ENCODE assay signal across 19 cellular contexts in genomic region chr1:84570436-84571149, GRCh38. TPM values are rescaled to one million over a fixed set of nuclear protein-coding genes. Genes with fewer than 3 reads are reported as not detected.
A peak's percentile ranks its signal among the peaks of the same experiment; 100 is the strongest.
DNase-seq lines count a peak whose midpoint lies in the region; ATAC-seq and TF ChIP-seq lines count a peak whose summit lies in the region.
"Had no signal": no experiment of that assay in that cellular context is flagged by ENCODE, and none has a peak within 500 bp of the region (broad histone marks: within the 10 kb centered on the region; RNA-seq: fewer than 3 reads in every experiment).

No MANE protein-coding gene starts in this region.

- TF ChIP-seq CTCF in fibroblast of pulmonary artery (IDR thresholded peaks at IDR 0.05; ENCODE audit: low read length, missing control alignments) (no peak), progenitor cell of endocrine pancreas (IDR thresholded peaks at IDR 0.05; ENCODE audit: unreplicated experiment) (no peak)

- no peak overlapping the region for H3K9ac ChIP-seq in GM23248
- H3K9ac ChIP-seq: BLaER1 had no signal

- in situ Hi-C loops in GM23248 (cut with MboI) = no loop called here

- no peaks in the 10 kb centered on the region for H3K9me3 ChIP-seq in CD4-positive, CD25-positive, alpha-beta regulatory T cell (ENCODE audit: control insufficient read depth in 2 of 2, low read length in 2 of 2)
- no peaks in the 10 kb centered on the region for H3K9me3 ChIP-seq in GM23248 (ENCODE audit: low read depth)
- H3K9me3 ChIP-seq: BLaER1, left ventricle myocardium inferior, right atrium auricular region had no signal

- WGBS in GM23248 (ENCODE audit: low coverage in 1 of 2, low lambda C conversion rate in 2 of 2, missing lambda C conversion rate in 2 of 2), 2 experiments = 95 to 96% methylated on average over 7 of the region's 7 CpGs

- no peaks in the 10 kb centered on the region for H3K9me3 Mint-ChIP-seq in CD4-positive, CD25-positive, alpha-beta regulatory T cell
- H3K9me3 Mint-ChIP-seq in activated T-helper 2 cell treated with anti-CD3 and anti-CD28 coated beads, Interferon-gamma antibody, Interleukin-2, Interleukin-4, amounts not matched to agents 10 μg/mL and 5 μg/mL and 100 μg/mL, durations not matched to agents 14 hours and 24 hours and 36 hours = peaks cover 9% of the 10 kb centered on the region
- H3K9me3 Mint-ChIP-seq in progenitor cell of endocrine pancreas (ENCODE audit: low read depth) = no peaks in the 10 kb centered on the region
- H3K9me3 Mint-ChIP-seq: stimulated activated effector memory CD8-positive, alpha-beta T cell treated with anti-CD3 and anti-CD28 coated beads, Interleukin-12 subunit alpha, Interleukin-12 subunit beta, amount 100 ng/mL, for 72 hours had no signal

- H3K4me3 Mint-ChIP-seq in CD4-positive, CD25-positive, alpha-beta regulatory T cell = peak overlapping the region; percentile 4 to 91 (median 8)
- H3K4me3 Mint-ChIP-seq in activated T-helper 2 cell treated with anti-CD3 and anti-CD28 coated beads, Interferon-gamma antibody, Interleukin-2, Interleukin-4, amounts not matched to agents 10 μg/mL and 5 μg/mL and 100 μg/mL, durations not matched to agents 14 hours and 24 hours and 36 hours (ENCODE audit: low read depth) = no peak overlapping the region
- H3K4me3 Mint-ChIP-seq in progenitor cell of endocrine pancreas (ENCODE audit: low read depth) = no peak overlapping the region

- H3K4me2 ChIP-seq in GM23248 (ENCODE audit: unreplicated experiment) = no peak overlapping the region
- H3K4me2 ChIP-seq: BLaER1, hepatocyte had no signal

- no peak overlapping the region for H3K4me3 ChIP-seq in CD4-positive, CD25-positive, alpha-beta regulatory T cell (ENCODE audit: low read depth, low read length)
- H3K4me3 ChIP-seq in GM23248 = no peak overlapping the region
- H3K4me3 ChIP-seq in fibroblast of pulmonary artery (replicated peaks; ENCODE audit: low read depth, low read length) = no peak overlapping the region
- H3K4me3 ChIP-seq: BLaER1, hepatocyte, left ventricle myocardium inferior, right atrium auricular region had no signal

- H3K79me2 ChIP-seq in GM23248 (ENCODE audit: insufficient read depth) = peaks cover 62% of the 10 kb centered on the region

- no peak overlapping the region for H3K27ac ChIP-seq in CD4-positive, CD25-positive, alpha-beta regulatory T cell (ENCODE audit: insufficient read depth, low read length, poor library complexity, severe bottlenecking)
- H3K27ac ChIP-seq in GM23248 = no peak overlapping the region
- H3K27ac ChIP-seq: BLaER1, epithelial cell of prostate, hepatocyte, left ventricle myocardium inferior, right atrium auricular region had no signal

- peak overlapping the region in 1 of 3 donors; percentile 33 for H3K27ac Mint-ChIP-seq in CD4-positive, CD25-positive, alpha-beta regulatory T cell
- H3K27ac Mint-ChIP-seq in activated T-helper 2 cell treated with anti-CD3 and anti-CD28 coated beads, Interferon-gamma antibody, Interleukin-2, Interleukin-4, amounts not matched to agents 10 μg/mL and 5 μg/mL and 100 μg/mL, durations not matched to agents 14 hours and 24 hours and 36 hours = peak overlapping the region; percentile 28
- H3K27ac Mint-ChIP-seq in progenitor cell of endocrine pancreas = no peak overlapping the region

- no peak for DNase-seq in CD4-positive, CD25-positive, alpha-beta regulatory T cell
- peak; percentile 54 for DNase-seq in GM23248
- no peak for DNase-seq in activated T-helper 2 cell treated with anti-CD3 and anti-CD28 coated beads, Interferon-gamma antibody, Interleukin-2, Interleukin-4, amounts not matched to agents 10 μg/mL and 5 μg/mL and 100 μg/mL, durations not matched to agents 14 hours and 24 hours and 36 hours (ENCODE audit: low spot score)
- peak; percentile 51 for DNase-seq in fibroblast of pulmonary artery (ENCODE audit: low read depth)
- DNase-seq in cortex of kidney (lab: John Stamatoyannopoulos, UW) = no peak
- no peak for DNase-seq in progenitor cell of endocrine pancreas (ENCODE audit: low spot score, unreplicated experiment)
- DNase-seq: DND-41; left ventricle myocardium inferior; NCI-H1092 treated with DMSO at 0.1 percent for 48 hours; NCI-H2171 treated with DMSO at 0.1 percent for 48 hours; OCI-M1; stimulated activated CD4-positive, alpha-beta T cell treated with anti-CD3 and anti-CD28 coated beads, Interleukin-4, amount 100 ng/mL, for 1 hour had no signal

- peaks cover 17% of the 10 kb centered on the region for H3K36me3 ChIP-seq in CD4-positive, CD25-positive, alpha-beta regulatory T cell (ENCODE audit: control insufficient read depth, insufficient read depth, low read length)
- H3K36me3 ChIP-seq in GM23248 (ENCODE audit: low read depth) = 0 out of 2 replicates have a peak, but pooled peaks cover 14% of the 10 kb centered on the region

- intact Hi-C loops in activated T-helper 2 cell treated with anti-CD3 and anti-CD28 coated beads, Interferon-gamma antibody, Interleukin-2, Interleukin-4, amounts not matched to agents 10 μg/mL and 5 μg/mL and 100 μg/mL, durations not matched to agents 14 hours and 24 hours and 36 hours (cut with micrococcal nuclease) = loop anchor here (5.0 to 10.0 kb wide), 4 partner anchors 387 to 707 kb away; partner anchors contain the start of genes BCL10, C1orf52 and MCOLN2

- H3K27me3 ChIP-seq in CD4-positive, CD25-positive, alpha-beta regulatory T cell (ENCODE audit: control insufficient read depth, insufficient read depth, low read length) = no peaks in the 10 kb centered on the region
- H3K27me3 ChIP-seq in GM23248 (replicated peaks; ENCODE audit: insufficient read depth) = no peaks in the 10 kb centered on the region
- H3K27me3 ChIP-seq: BLaER1, hepatocyte, right atrium auricular region had no signal

- ATAC-seq in CD4-positive, CD25-positive, alpha-beta regulatory T cell (ENCODE audit: low read depth in 2 of 2) = no peak
- no peak for ATAC-seq in GM21367 (IDR thresholded peaks at IDR 0.05; ENCODE audit: unreplicated experiment)
- ATAC-seq: activated CD4-positive, CD25-positive, alpha-beta regulatory T cell treated with anti-CD3 and anti-CD28 coated beads, Interleukin-2, amount 50 U/mL, for 24 hours; stimulated activated effector memory CD8-positive, alpha-beta T cell treated with anti-CD3 and anti-CD28 coated beads, Interleukin-12 subunit alpha, Interleukin-12 subunit beta, amount 100 ng/mL, for 72 hours had no signal

- no peak overlapping the region for H2AFZ ChIP-seq in GM23248
- H2AFZ ChIP-seq: hepatocyte had no signal

- no peaks in the 10 kb centered on the region for H4K20me1 ChIP-seq in GM23248 (ENCODE audit: insufficient read depth)
- H4K20me1 ChIP-seq: BLaER1 had no signal

- H3K27me3 Mint-ChIP-seq in CD4-positive, CD25-positive, alpha-beta regulatory T cell = no peaks in the 10 kb centered on the region
- no peaks in the 10 kb centered on the region for H3K27me3 Mint-ChIP-seq in activated T-helper 2 cell treated with anti-CD3 and anti-CD28 coated beads, Interferon-gamma antibody, Interleukin-2, Interleukin-4, amounts not matched to agents 10 μg/mL and 5 μg/mL and 100 μg/mL, durations not matched to agents 14 hours and 24 hours and 36 hours (ENCODE audit: low read depth)
- no peaks in the 10 kb centered on the region for H3K27me3 Mint-ChIP-seq in progenitor cell of endocrine pancreas

- H3K4me1 Mint-ChIP-seq in CD4-positive, CD25-positive, alpha-beta regulatory T cell = peaks cover 37 to 73% (median 51%) of the 10 kb centered on the region in 4 donors
- peaks cover 60% of the 10 kb centered on the region for H3K4me1 Mint-ChIP-seq in activated T-helper 2 cell treated with anti-CD3 and anti-CD28 coated beads, Interferon-gamma antibody, Interleukin-2, Interleukin-4, amounts not matched to agents 10 μg/mL and 5 μg/mL and 100 μg/mL, durations not matched to agents 14 hours and 24 hours and 36 hours (ENCODE audit: low read depth)
- H3K4me1 Mint-ChIP-seq in progenitor cell of endocrine pancreas (ENCODE audit: low read depth) = peaks cover 26% of the 10 kb centered on the region

- peaks cover 34% of the 10 kb centered on the region for H3K36me3 Mint-ChIP-seq in CD4-positive, CD25-positive, alpha-beta regulatory T cell
- peaks cover 59% of the 10 kb centered on the region for H3K36me3 Mint-ChIP-seq in activated T-helper 2 cell treated with anti-CD3 and anti-CD28 coated beads, Interferon-gamma antibody, Interleukin-2, Interleukin-4, amounts not matched to agents 10 μg/mL and 5 μg/mL and 100 μg/mL, durations not matched to agents 14 hours and 24 hours and 36 hours (ENCODE audit: low read depth)
- peaks cover 4% of the 10 kb centered on the region for H3K36me3 Mint-ChIP-seq in progenitor cell of endocrine pancreas (ENCODE audit: insufficient read depth)

- H3K4me1 ChIP-seq in CD4-positive, CD25-positive, alpha-beta regulatory T cell (ENCODE audit: control insufficient read depth, insufficient read depth, low read length, poor library complexity, severe bottlenecking) = peaks cover 29% of the 10 kb centered on the region
- H3K4me1 ChIP-seq in GM23248 (ENCODE audit: insufficient read depth) = peaks cover 25% of the 10 kb centered on the region

- no peaks in the 10 kb centered on the region for H3K9me2 ChIP-seq in GM23248 (ENCODE audit: insufficient read depth)

- H3F3A ChIP-seq in GM23248 (ENCODE audit: insufficient read depth) = peaks cover 26% of the 10 kb centered on the region

RNA-seq across cellular contexts. Expression of gene CTBS, which starts 3.6 kb away (rescaled TPM):
- total RNA-seq in CD4-positive, CD25-positive, alpha-beta regulatory T cell = 15.6 TPM
- polyA plus RNA-seq in CD4-positive, CD25-positive, alpha-beta regulatory T cell = 10 to 100 TPM; 20.0 to 24.9 (median 22.5) TPM
- 13.5 and 22.9 TPM in 2 replicates for total RNA-seq in GM23248 (2014; rRNA removed; shearing (Covaris generic))
- 52.4 and 53.7 TPM in 2 replicates for polyA plus RNA-seq in GM23248 (2016; fragmentation: Nextera tagmentation; extraction: Ambion mirVana)
- 14.1 and 15.1 TPM in 2 replicates for total RNA-seq in activated T-helper 2 cell treated with anti-CD3 and anti-CD28 coated beads, Interferon-gamma antibody, Interleukin-2, Interleukin-4, amounts not matched to agents 10 μg/mL and 5 μg/mL and 100 μg/mL, durations not matched to agents 14 hours and 24 hours and 36 hours
- total RNA-seq in progenitor cell of endocrine pancreas = 10.1 and 10.8 TPM in 2 replicates

Comparison
In these comparisons a context has a peak if more than half of its experiments do, and no peak if none do; other contexts are left out.
1. DNase-seq: peak in GM23248 (single experiment) and fibroblast of pulmonary artery (single experiment); none in CD4-positive, CD25-positive, alpha-beta regulatory T cell (0 of 3), activated T-helper 2 cell treated with anti-CD3 and anti-CD28 coated beads, Interferon-gamma antibody, Interleukin-2, Interleukin-4, amounts not matched to agents 10 μg/mL and 5 μg/mL and 100 μg/mL, durations not matched to agents 14 hours and 24 hours and 36 hours (single experiment), cortex of kidney (single experiment) and progenitor cell of endocrine pancreas (single experiment).
2. H3K4me3 Mint-ChIP-seq: peak in CD4-positive, CD25-positive, alpha-beta regulatory T cell (4 of 4); none in activated T-helper 2 cell treated with anti-CD3 and anti-CD28 coated beads, Interferon-gamma antibody, Interleukin-2, Interleukin-4, amounts not matched to agents 10 μg/mL and 5 μg/mL and 100 μg/mL, durations not matched to agents 14 hours and 24 hours and 36 hours (single experiment) and progenitor cell of endocrine pancreas (single experiment).